ENCODE assay signal across 7 cellular contexts in the genomic region with DNA sequence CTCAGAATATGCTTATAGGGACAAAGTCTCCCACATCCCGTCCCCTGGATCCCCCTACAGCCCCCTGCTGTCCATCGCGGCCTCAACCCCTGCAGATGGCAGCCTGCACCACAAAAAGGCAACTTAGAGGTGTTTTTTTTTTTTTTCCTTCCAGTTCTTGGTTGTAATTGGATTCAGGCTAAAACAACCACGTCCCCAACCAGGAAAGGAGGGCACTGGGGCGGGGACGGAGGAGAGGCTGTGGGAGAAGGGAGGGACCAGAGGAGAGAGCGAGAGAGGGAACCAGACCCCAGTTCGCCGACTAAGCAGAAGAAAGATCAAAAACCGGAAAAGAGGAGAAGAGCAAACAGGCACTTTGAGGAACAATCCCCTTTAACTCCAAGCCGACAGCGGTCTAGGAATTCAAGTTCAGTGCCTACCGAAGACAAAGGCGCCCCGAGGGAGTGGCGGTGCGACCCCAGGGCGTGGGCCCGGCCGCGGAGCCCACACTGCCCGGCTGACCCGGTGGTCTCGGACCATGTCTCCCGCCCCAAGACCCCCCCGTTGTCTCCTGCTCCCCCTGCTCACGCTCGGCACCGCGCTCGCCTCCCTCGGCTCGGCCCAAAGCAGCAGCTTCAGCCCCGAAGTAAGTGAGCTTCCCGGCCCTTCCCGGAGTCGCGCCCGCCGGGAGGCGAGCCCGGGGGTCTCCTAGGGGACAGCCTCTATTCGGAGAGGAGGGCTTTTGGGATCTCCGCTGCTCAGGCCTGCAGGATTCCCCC. TPM values are rescaled to one million over a fixed set of nuclear protein-coding genes. Genes with fewer than 3 reads are reported as not detected.
DNase-seq lines count a peak whose midpoint lies in the region; ATAC-seq and TF ChIP-seq lines count a peak whose summit lies in the region.

A gene (plus strand): TSS at position 285 of the 758 bp plus-strand sequence. CDS start 233 bp downstream, at position 518.

- peak; percentile 33 to 51; a peak in 3 of 4 replicates for TF ChIP-seq CTCF in GM23338 (conservative IDR thresholded peaks at IDR 0.05; ENCODE audit: low read depth in 2 of 2)
- no peak for TF ChIP-seq CTCF in endothelial cell (IDR thresholded peaks at IDR 0.05; ENCODE audit: unreplicated experiment)
- TF ChIP-seq CTCF in type B pancreatic cell (conservative IDR thresholded peaks at IDR 0.05): peak; percentile 60

- peak within 1 kb of the TSS; percentile 93 for H2AFZ ChIP-seq in GM23338

- no peaks in the 10 kb centered on the region for H4K20me1 ChIP-seq in GM23338 (replicated peaks; ENCODE audit: insufficient read depth)

- no peaks in the 10 kb centered on the region for H3K9me2 ChIP-seq in GM23338 (ENCODE audit: insufficient read depth)

- H3K4me3 Mint-ChIP-seq in GM23338 (peak within 1 kb of the TSS; percentile 94), endothelial cell (ENCODE audit: unreplicated experiment) (peak within 1 kb of the TSS; percentile 100), type B pancreatic cell (peak within 1 kb of the TSS; percentile 100)

- no peaks in the 10 kb centered on the region for H3K9me3 ChIP-seq in SJCRH30 (replicated peaks)

- no peaks in the 10 kb centered on the region for H3K9me3 Mint-ChIP-seq in GM23338
- no peaks in the 10 kb centered on the region for H3K9me3 Mint-ChIP-seq in endothelial cell (ENCODE audit: unreplicated experiment)
- no peaks in the 10 kb centered on the region for H3K9me3 Mint-ChIP-seq in type B pancreatic cell

- H3K79me2 ChIP-seq in GM23338 (replicated peaks; ENCODE audit: insufficient read depth): peaks cover 27% of the 10 kb centered on the region

- H3K36me3 Mint-ChIP-seq in GM23338 (ENCODE audit: low read depth) (peaks cover 35% of the 10 kb centered on the region), endothelial cell (ENCODE audit: low read depth, unreplicated experiment) (peaks cover 19% of the 10 kb centered on the region), type B pancreatic cell (peaks cover 4% of the 10 kb centered on the region)

- ATAC-seq in GM23338: peak; percentile 57
- ATAC-seq in GM18873 (IDR thresholded peaks at IDR 0.05; ENCODE audit: low FRiP score, unreplicated experiment): no peak
- ATAC-seq in HG03196 (IDR thresholded peaks at IDR 0.05; ENCODE audit: unreplicated experiment): no peak

- peaks cover 25% of the 10 kb centered on the region for H3F3A ChIP-seq in GM23338 (replicated peaks; ENCODE audit: low read depth)

- H3K27ac Mint-ChIP-seq in GM23338 (peak within 1 kb of the TSS; percentile 93), endothelial cell (ENCODE audit: unreplicated experiment) (peak within 1 kb of the TSS; percentile 96), type B pancreatic cell (peak within 1 kb of the TSS; percentile 97)

- H3K27ac ChIP-seq in GM23338 (ENCODE audit: low read depth): peak within 1 kb of the TSS; percentile 88
- H3K27ac ChIP-seq in SJCRH30: peak within 1 kb of the TSS; percentile 85

- H3K4me1 Mint-ChIP-seq in GM23338: peaks cover 35% of the 10 kb centered on the region
- peaks cover 61% of the 10 kb centered on the region for H3K4me1 Mint-ChIP-seq in endothelial cell (ENCODE audit: unreplicated experiment)
- H3K4me1 Mint-ChIP-seq in type B pancreatic cell (ENCODE audit: unreplicated experiment): peaks cover 19% of the 10 kb centered on the region

- H3K27me3 Mint-ChIP-seq in GM23338 (ENCODE audit: insufficient read depth, low read depth, poor library complexity) (peaks cover 18% of the 10 kb centered on the region), endothelial cell (ENCODE audit: unreplicated experiment) (peaks cover 21% of the 10 kb centered on the region), type B pancreatic cell (no peaks in the 10 kb centered on the region)

- peak within 1 kb of the TSS; percentile 97 for H3K4me2 ChIP-seq in GM23338

- DNase-seq in GM23338 (ENCODE audit: low spot score): peak; percentile 80
- peak; percentile 87 to 89 for DNase-seq in SJCRH30
- DNase-seq in endothelial cell (ENCODE audit: low spot score): peak; percentile 56
- DNase-seq in mesenteric fat pad (ENCODE audit: low spot score): no peak
- DNase-seq in type B pancreatic cell (ENCODE audit: extremely low spot score, unreplicated experiment): no peak

- H3K36me3 ChIP-seq in GM23338 (ENCODE audit: insufficient read depth) (peaks cover 34% of the 10 kb centered on the region), SJCRH30 (peaks cover 16% of the 10 kb centered on the region)

- H3K27me3 ChIP-seq in GM23338 (ENCODE audit: insufficient read depth) (no peaks in the 10 kb centered on the region), SJCRH30 (no peaks in the 10 kb centered on the region)

- H3K4me1 ChIP-seq in GM23338 (ENCODE audit: insufficient read depth): peaks cover 23% of the 10 kb centered on the region
- peaks cover 14% of the 10 kb centered on the region for H3K4me1 ChIP-seq in SJCRH30

- H3K4me3 ChIP-seq in GM23338 (peak within 1 kb of the TSS; percentile 95), SJCRH30 (peak within 1 kb of the TSS; percentile 95)

TF ChIP-seq in GM23338, 12 proteins besides CTCF, POLR2A, EP300 and RAD21:
- TF ChIP-seq ZNF331 (CRISPR knock-in tag; IDR thresholded peaks at IDR 0.05; ENCODE audit: low read depth) (no peak), POLR2AphosphoS5 (IDR thresholded peaks at IDR 0.05; ENCODE audit: low read depth) (peak; percentile 54)

RNA-seq across cellular contexts. Expression of the gene that starts here (rescaled TPM):
- total RNA-seq in GM23338 (2014; rRNA removed; shearing (Covaris generic)): 48.9 and 56.4 TPM in 2 replicates
- polyA plus RNA-seq in GM23338 (2016; fragmentation: Nextera tagmentation; extraction: Ambion mirVana): 6.5 and 7.0 TPM in 2 replicates
- 96.7 and 98.7 TPM in 2 replicates for total RNA-seq in SJCRH30 (2014; rRNA removed; shearing (Covaris generic))
- total RNA-seq in endothelial cell (ENCODE audit: unreplicated experiment) (819 TPM), mesenteric fat pad (273 TPM), type B pancreatic cell (ENCODE audit: low replicate concordance) (115 and 137 TPM in 2 replicates)

Comparison
In these comparisons a context has a peak if more than half of its experiments do, and no peak if none do; other contexts are left out.
1. DNase-seq: peak in GM23338 (single experiment), SJCRH30 (2 of 2) and endothelial cell (single experiment); none in mesenteric fat pad (single experiment) and type B pancreatic cell (single experiment).
2. Peak in every context shown above with its lines, with median percentiles within 50 percentile points of each other: H3K27ac Mint-ChIP-seq and H3K4me3 Mint-ChIP-seq.